In genomic region chr11:65855927-65856363, GRCh38 we compare ENCODE assay signal across 8 cellular contexts. TPM values are rescaled to one million over a fixed set of nuclear protein-coding genes. Genes with fewer than 3 reads are reported as not detected.
A peak's percentile ranks its signal among the peaks of the same experiment; 100 is the strongest.
DNase-seq lines count a peak whose midpoint lies in the region; ATAC-seq and TF ChIP-seq lines count a peak whose summit lies in the region.

No MANE protein-coding gene starts in this region.

- H3K9ac ChIP-seq in PC-3 (ENCODE audit: low read length) (no peak overlapping the region), endodermal cell (ENCODE audit: extremely low read depth, low read length, poor library complexity, severe bottlenecking) (peak overlapping the region; percentile 86), trophoblast cell (ENCODE audit: low read length) (peak overlapping the region; percentile 98)

- POLR2A ChIA-PET in PC-3 (lab: Charles Lee; ENCODE audit: unreplicated experiment), result interaction anchor here (0.6 kb wide), 1 partner anchor 27 kb away, joined by 11 read pairs; no protein-coding TSS in a partner anchor

- H3K4me3 Mint-ChIP-seq in endodermal cell, result peak overlapping the region; percentile 88

- H3K4me1 ChIP-seq in DOHH2 (ENCODE audit: control insufficient read depth, low read length) (peaks cover 18% of the 10 kb centered on the region), PC-3 (ENCODE audit: insufficient read depth, low read length) (peaks cover 33% of the 10 kb centered on the region), endodermal cell (ENCODE audit: control insufficient read depth, insufficient read depth, low read length) (no peaks in the 10 kb centered on the region), trophoblast cell (ENCODE audit: control insufficient read depth in 1 of 2, insufficient read depth in 2 of 2, low read length in 2 of 2) (peaks cover 11 to 13% of the 10 kb centered on the region in 2 experiments), upper lobe of left lung (peaks cover 19 to 51% (median 32%) of the 10 kb centered on the region in 4 donors)

- peaks cover 55% of the 10 kb centered on the region for H3K36me3 Mint-ChIP-seq in endodermal cell (ENCODE audit: low read depth)

- H3K9me2 ChIP-seq in DOHH2 (replicated peaks; ENCODE audit: control insufficient read depth, low read length), result no peaks in the 10 kb centered on the region
- no peaks in the 10 kb centered on the region for H3K9me2 ChIP-seq in PC-3 (replicated peaks; ENCODE audit: low read length)

- ATAC-seq in PC-3, result no peak
- no peak for ATAC-seq in upper lobe of left lung (ENCODE audit: low FRiP score in 2 of 2)
- ATAC-seq in GM21737 (IDR thresholded peaks at IDR 0.05; ENCODE audit: unreplicated experiment), result no peak

- peaks cover 29% of the 10 kb centered on the region for H3K79me1 ChIP-seq in trophoblast cell (ENCODE audit: low read length)

- H3K27me3 ChIP-seq in DOHH2 (ENCODE audit: control insufficient read depth, low read length) (no peaks in the 10 kb centered on the region), PC-3 (ENCODE audit: low read length) (no peaks in the 10 kb centered on the region), endodermal cell (ENCODE audit: control insufficient read depth, insufficient read depth, low read length, poor library complexity, severe bottlenecking) (no peaks in the 10 kb centered on the region), trophoblast cell (ENCODE audit: insufficient read depth, low read length) (no peaks in the 10 kb centered on the region), upper lobe of left lung (no peaks in the 10 kb centered on the region)

- H3K27ac ChIP-seq in DOHH2 (ENCODE audit: low read depth, low read length) (no peak overlapping the region), PC-3 (ENCODE audit: low read length) (no peak overlapping the region), endodermal cell (ENCODE audit: low read depth, low read length) (no peak overlapping the region), trophoblast cell (ENCODE audit: low read depth, low read length) (no peak overlapping the region), upper lobe of left lung (peak overlapping the region in 2 of 4 donors; percentile 90 to 94)

- H3F3A ChIP-seq in DOHH2 (ENCODE audit: control insufficient read depth, insufficient read depth) (peaks cover 31% of the 10 kb centered on the region), PC-3 (ENCODE audit: low read length, unreplicated experiment) (peaks cover 11% of the 10 kb centered on the region)

- no peak overlapping the region for H2BK120ac ChIP-seq in trophoblast cell (ENCODE audit: insufficient read depth, low read length, poor library complexity)

- no peak overlapping the region for H3K23ac ChIP-seq in trophoblast cell (ENCODE audit: low read length)

- H2BK12ac ChIP-seq in trophoblast cell (ENCODE audit: low read length), result no peak overlapping the region

- no peak overlapping the region for H2BK5ac ChIP-seq in trophoblast cell (ENCODE audit: low read depth, low read length, poor library complexity)

- H3K9me3 Mint-ChIP-seq in endodermal cell, result no peaks in the 10 kb centered on the region

- H3K27ac Mint-ChIP-seq in endodermal cell, result peak overlapping the region; percentile 91

- peak overlapping the region; percentile 88 for H3K4me3 ChIP-seq in DOHH2 (ENCODE audit: low read length)
- peak overlapping the region; percentile 79 for H3K4me3 ChIP-seq in PC-3 (ENCODE audit: low read length)
- peak overlapping the region; percentile 97 for H3K4me3 ChIP-seq in endodermal cell (ENCODE audit: low read length)
- no peak overlapping the region for H3K4me3 ChIP-seq in trophoblast cell (ENCODE audit: low read depth, low read length)
- peak overlapping the region in 2 of 4 donors; percentile 66 to 77 for H3K4me3 ChIP-seq in upper lobe of left lung

- H2AFZ ChIP-seq in PC-3 (ENCODE audit: low read length) (no peak overlapping the region), trophoblast cell (ENCODE audit: insufficient read depth, low read length, poor library complexity) (no peak overlapping the region)

- peaks cover 68% of the 10 kb centered on the region for H3K36me3 ChIP-seq in DOHH2 (ENCODE audit: control insufficient read depth, low read length)
- H3K36me3 ChIP-seq in PC-3 (ENCODE audit: low read depth, low read length), result peaks cover 56% of the 10 kb centered on the region
- H3K36me3 ChIP-seq in endodermal cell (ENCODE audit: control insufficient read depth, insufficient read depth, low read length), result peaks cover 61% of the 10 kb centered on the region
- peaks cover 55 to 58% of the 10 kb centered on the region in 2 experiments for H3K36me3 ChIP-seq in trophoblast cell (ENCODE audit: control insufficient read depth in 1 of 2, insufficient read depth in 2 of 2, low read length in 2 of 2)
- H3K36me3 ChIP-seq in upper lobe of left lung, result peaks cover 19 to 58% (median 51%) of the 10 kb centered on the region in 4 donors

- TF ChIP-seq POLR2A in upper lobe of left lung (IDR thresholded peaks at IDR 0.05), result no peak

- H2AK5ac ChIP-seq in trophoblast cell (ENCODE audit: low read length), result no peak overlapping the region

- H4K8ac ChIP-seq in trophoblast cell (ENCODE audit: low read depth, low read length), result no peak overlapping the region

- TF ChIP-seq CTCF in DOHH2 (IDR thresholded peaks at IDR 0.05; ENCODE audit: low read depth, low read length, poor library complexity, severe bottlenecking) (no peak), PC-3 (conservative IDR thresholded peaks at IDR 0.05; ENCODE audit: low read depth, low read length) (no peak), endodermal cell (conservative IDR thresholded peaks at IDR 0.05) (no peak), upper lobe of left lung (IDR thresholded peaks at IDR 0.05) (no peak)

- peaks cover 15% of the 10 kb centered on the region for H3K4me1 Mint-ChIP-seq in endodermal cell

- H3K4me2 ChIP-seq in DOHH2 (ENCODE audit: low read length) (peak overlapping the region; percentile 80), PC-3 (ENCODE audit: low read length) (peak overlapping the region; percentile 95), trophoblast cell (ENCODE audit: low read length) (peak overlapping the region; percentile 91)

- H3K18ac ChIP-seq in trophoblast cell (ENCODE audit: low read length), result no peak overlapping the region

- CTCF ChIA-PET in PC-3 (lab: Charles Lee), result no interaction called here

- intact Hi-C loops in PC-3 (cut with micrococcal nuclease), result no loop called here

- peaks cover 5% of the 10 kb centered on the region; the same call in 1 of the 2 replicates for H3K9me3 ChIP-seq in DOHH2 (ENCODE audit: control insufficient read depth, insufficient read depth, low read length)
- no peaks in the 10 kb centered on the region for H3K9me3 ChIP-seq in PC-3 (ENCODE audit: low read length)
- peaks cover 7% of the 10 kb centered on the region for H3K9me3 ChIP-seq in endodermal cell (ENCODE audit: control insufficient read depth, low read length)
- H3K9me3 ChIP-seq in trophoblast cell (ENCODE audit: insufficient read depth, low read depth, low read length), result peaks cover 7% of the 10 kb centered on the region
- peaks cover 0 to 7% (median 0%) of the 10 kb centered on the region in 4 donors for H3K9me3 ChIP-seq in upper lobe of left lung

- DNase-seq in PC-3, result no peak
- DNase-seq in endodermal cell, result no peak
- no peak for DNase-seq in trophoblast cell
- no peak for DNase-seq in upper lobe of left lung
- DNase-seq in cerebellar nuclear complex (lab: John Stamatoyannopoulos, UW), result no peak
- DNase-seq in AML-193 (lab: John Stamatoyannopoulos, UW), result no peak

- TF ChIP-seq EP300 in upper lobe of left lung (IDR thresholded peaks at IDR 0.05), result no peak

- H4K20me1 ChIP-seq in DOHH2 (ENCODE audit: control insufficient read depth, insufficient read depth, low read depth, low read length) (peaks cover 20% of the 10 kb centered on the region), PC-3 (ENCODE audit: low read length) (peaks cover 49% of the 10 kb centered on the region)

- H3K27me3 Mint-ChIP-seq in endodermal cell (ENCODE audit: insufficient read depth), result no peaks in the 10 kb centered on the region

- BruUV-seq in PC-3 (replicated peaks; lab: Mats Ljungman, UMichigan), result no TSS peak

- peaks cover 41% of the 10 kb centered on the region for H3K79me2 ChIP-seq in DOHH2 (ENCODE audit: control insufficient read depth, low read length)
- H3K79me2 ChIP-seq in PC-3 (ENCODE audit: low read length), result peaks cover 47% of the 10 kb centered on the region
- H3K79me2 ChIP-seq in trophoblast cell (ENCODE audit: control insufficient read depth, insufficient read depth, low read length, poor library complexity), result peaks cover 32% of the 10 kb centered on the region

- WGBS in endodermal cell (ENCODE audit: insufficient coverage in 1 of 2, insufficient read length in 1 of 2), 2 experiments, result 92 to 94% methylated on average over 10 to 15 of the region's 15 CpGs
- WGBS in trophoblast cell (ENCODE audit: extremely low coverage, insufficient coverage, insufficient read length), result no CpG with 5 or more reads among the region's 15 CpGs
- WGBS in upper lobe of left lung, 2 donors, result 86 to 90% methylated on average over 15 of the region's 15 CpGs

- no peak overlapping the region for H4K12ac ChIP-seq in trophoblast cell (ENCODE audit: low read depth, low read length)

- H3K4ac ChIP-seq in trophoblast cell (ENCODE audit: low read depth, low read length), result peak overlapping the region; percentile 98

- no peak overlapping the region for H4K91ac ChIP-seq in trophoblast cell (ENCODE audit: low read depth, low read length)

- H3K14ac ChIP-seq in trophoblast cell (ENCODE audit: low read length), result no peak overlapping the region

RNA-seq across cellular contexts. Expression of gene CFL1, which starts 2.0 kb away (rescaled TPM):
- total RNA-seq in PC-3 (2014; rRNA removed) (2,710 and 3,139 TPM in 2 replicates), endodermal cell (1,000 to 10,000 TPM; 1,218 to 1,284 TPM), upper lobe of left lung (100 to 1,000 TPM; 358 to 813 (median 768) TPM)
- polyA plus RNA-seq in endodermal cell (2013, experiment 1 of 2), result 1,019 TPM
- 1,005 TPM for polyA plus RNA-seq in endodermal cell (2013, experiment 2 of 2)
- 1,240 and 1,283 TPM in 2 replicates for polyA plus RNA-seq in trophoblast cell (2013)

RNA-seq across cellular contexts. Expression of gene MUS81, which starts 4.3 kb away (rescaled TPM):
- total RNA-seq in PC-3 (2014; rRNA removed), result 82.0 and 94.6 TPM in 2 replicates
- 10 to 100 TPM; 51.0 to 64.5 TPM for total RNA-seq in endodermal cell
- polyA plus RNA-seq in endodermal cell (2013, experiment 1 of 2), result 64.5 TPM
- polyA plus RNA-seq in endodermal cell (2013, experiment 2 of 2), result 60.0 TPM
- 47.4 and 48.0 TPM in 2 replicates for polyA plus RNA-seq in trophoblast cell (2013)
- total RNA-seq in upper lobe of left lung, result 100 to 1,000 TPM in 1 of 6 donors, 10 to 100 TPM in 5; 41.5 to 182 (median 53.3) TPM

RNA-seq across cellular contexts. Expression of gene EFEMP2, which starts 16.7 kb away (rescaled TPM):
- total RNA-seq in PC-3 (2014; rRNA removed), result 2.6 and 4.5 TPM in 2 replicates
- total RNA-seq in endodermal cell, result 10 to 100 TPM; 84.5 to 99.6 TPM
- 44.2 TPM for polyA plus RNA-seq in endodermal cell (2013, experiment 1 of 2)
- 46.6 TPM for polyA plus RNA-seq in endodermal cell (2013, experiment 2 of 2)
- 122 and 127 TPM in 2 replicates for polyA plus RNA-seq in trophoblast cell (2013)
- total RNA-seq in upper lobe of left lung, result 10 to 100 TPM; 28.8 to 79.6 (median 65.3) TPM

RNA-seq across cellular contexts. Expression of gene SNX32, which starts 22.2 kb away (rescaled TPM):
- not detected in 2 replicates for total RNA-seq in PC-3 (2014; rRNA removed)
- total RNA-seq in endodermal cell, result 1 to 10 TPM; 1.5 to 4.3 TPM
- 3.7 TPM for polyA plus RNA-seq in endodermal cell (2013, experiment 1 of 2)
- polyA plus RNA-seq in endodermal cell (2013, experiment 2 of 2), result 1.9 TPM
- polyA plus RNA-seq in trophoblast cell (2013), result 0.22 and 0.27 TPM in 2 replicates
- total RNA-seq in upper lobe of left lung, result under 1 TPM in 2 of 6 donors, not detected in 4; 0.37 to 0.69 TPM

RNA-seq across cellular contexts. Expression of gene CTSW, which starts 23.7 kb away (rescaled TPM):
- total RNA-seq in PC-3 (2014; rRNA removed) (0.11 TPM in 1 of 2 replicates, not detected in the other), endodermal cell (not detected), upper lobe of left lung (10 to 100 TPM in 3 of 6 donors, 1 to 10 TPM in 3; 2.1 to 20.7 (median 11.4) TPM)
- not detected for polyA plus RNA-seq in endodermal cell (2013, experiment 1 of 2)
- not detected for polyA plus RNA-seq in endodermal cell (2013, experiment 2 of 2)
- 0.05 TPM in 1 of 2 replicates, not detected in the other for polyA plus RNA-seq in trophoblast cell (2013)
